In genomic region chr20:62855120-62855519, GRCh38 we compare ENCODE assay signal across 1 cellular context.
TF ChIP-seq lines count a peak whose summit lies in the region.

No MANE protein-coding gene starts in this region.

TF ChIP-seq in HepG2, 621 proteins besides CTCF, POLR2A, EP300 and RAD21:
- no peak for TF ChIP-seq ZNF572 (CRISPR knock-in tag; IDR thresholded peaks at IDR 0.05)
- TF ChIP-seq SALL1 (CRISPR knock-in tag; IDR thresholded peaks at IDR 0.05), result 0 out of 2 replicates have a peak, but pooled peaks have one; percentile 15
